ENCODE assay signal across 8 cellular contexts in the genomic region with DNA sequence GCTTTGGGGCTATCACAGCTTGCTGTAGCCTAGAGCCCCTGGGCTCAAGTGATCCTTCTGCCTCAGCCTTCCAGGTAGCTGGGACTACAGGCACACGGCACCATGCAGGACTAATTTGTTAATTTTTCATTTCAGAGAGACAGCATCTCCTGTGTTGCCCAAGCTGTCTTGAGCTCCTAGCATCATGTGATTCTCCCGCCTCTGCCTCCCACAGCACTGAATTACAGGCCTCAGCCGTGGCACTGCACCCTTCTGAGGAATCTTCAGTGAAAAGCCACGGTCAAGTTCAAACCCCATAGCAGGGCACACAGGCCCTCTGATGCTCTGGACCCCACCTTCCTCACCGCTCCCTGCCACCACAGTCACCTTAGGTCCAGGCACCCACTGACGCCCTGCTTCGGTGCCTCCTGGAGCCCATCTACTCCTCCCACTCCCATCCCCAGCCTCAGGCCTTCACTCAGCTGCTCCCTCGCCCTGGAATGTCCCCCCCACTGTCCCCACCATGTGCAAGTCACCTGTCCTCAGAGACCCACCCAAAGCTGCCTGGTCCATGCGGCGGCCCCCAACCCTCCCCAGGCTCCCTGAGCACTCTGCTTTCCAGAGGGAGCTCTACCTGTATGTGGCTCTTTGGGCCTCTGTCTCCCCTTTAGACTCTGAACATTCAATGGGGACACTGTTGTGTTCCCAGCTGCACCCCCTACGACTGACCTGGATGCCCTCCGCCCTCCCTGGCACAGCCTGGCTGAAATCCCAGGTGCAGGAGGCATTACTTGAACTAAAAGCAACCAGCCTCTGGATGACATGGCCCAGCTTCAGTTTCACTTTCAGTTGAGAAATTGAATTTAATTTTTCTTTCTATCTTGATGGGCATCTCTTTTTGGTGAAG. TPM values are rescaled to one million over a fixed set of nuclear protein-coding genes. Genes with fewer than 3 reads are reported as not detected.
DNase-seq lines count a peak whose midpoint lies in the region; ATAC-seq and TF ChIP-seq lines count a peak whose summit lies in the region.

No MANE protein-coding gene starts in this region.

- POLR2A ChIA-PET in activated CD4-positive, alpha-beta memory T cell treated with anti-CD3 and anti-CD28 coated beads for 36 hours (lab: Charles Lee): interaction anchor here (1.4 to 4.3 kb wide), 3 partner anchors 16 to 40 kb away, joined by 4 to 38 read pairs (median 11); partner anchors contain the start of gene APOL1

- peaks cover 4% of the 10 kb centered on the region for H3K9me3 Mint-ChIP-seq in activated CD4-positive, alpha-beta memory T cell treated with anti-CD3 and anti-CD28 coated beads for 36 hours

- TF ChIP-seq CTCF in foreskin fibroblast (IDR thresholded peaks at IDR 0.05; ENCODE audit: low read depth, low read length): no peak

- DNase-seq in NOMO-1 treated with DMSO at 0.1 percent for 48 hours (lab: John Stamatoyannopoulos, UW; ENCODE audit: unreplicated experiment) (peak; percentile 4), NOMO-1 (lab: John Stamatoyannopoulos, UW; ENCODE audit: unreplicated experiment in 2 of 2) (no peak), foreskin fibroblast (peak in 1 of 2 donors; percentile 56), skeletal muscle cell (ENCODE audit: low read depth) (no peak), EL (no peak)
- DNase-seq in activated CD4-positive, alpha-beta memory T cell treated with anti-CD3 and anti-CD28 coated beads for 36 hours: peak; percentile 36

- CTCF ChIA-PET in activated CD4-positive, alpha-beta memory T cell treated with anti-CD3 and anti-CD28 coated beads for 36 hours (lab: Charles Lee): interaction anchor here (0.6 to 5.0 kb wide), 14 partner anchors 11 to 962 kb away, joined by 3 to 42 read pairs (median 6); partner anchors contain the start of genes APOL1 and APOL3

- H3K27me3 Mint-ChIP-seq in activated CD4-positive, alpha-beta memory T cell treated with anti-CD3 and anti-CD28 coated beads for 36 hours: no peaks in the 10 kb centered on the region

- H3K4me3 ChIP-seq in foreskin fibroblast (ENCODE audit: low read depth in 1 of 2, low read length in 2 of 2) (peak overlapping the region; percentile 76 to 79), skeletal muscle cell (ENCODE audit: low read depth, low read length) (peak overlapping the region; percentile 72)

- peaks cover 47% of the 10 kb centered on the region for H3K36me3 Mint-ChIP-seq in activated CD4-positive, alpha-beta memory T cell treated with anti-CD3 and anti-CD28 coated beads for 36 hours

- peak overlapping the region; percentile 99 for H3K27ac Mint-ChIP-seq in activated CD4-positive, alpha-beta memory T cell treated with anti-CD3 and anti-CD28 coated beads for 36 hours

- peaks cover 51% of the 10 kb centered on the region for H3K4me1 Mint-ChIP-seq in activated CD4-positive, alpha-beta memory T cell treated with anti-CD3 and anti-CD28 coated beads for 36 hours (ENCODE audit: low read depth)

- H3K4me3 Mint-ChIP-seq in activated CD4-positive, alpha-beta memory T cell treated with anti-CD3 and anti-CD28 coated beads for 36 hours: peak overlapping the region; percentile 98

- ATAC-seq in GM21529 (IDR thresholded peaks at IDR 0.05; ENCODE audit: unreplicated experiment) (no peak), GM21723 (IDR thresholded peaks at IDR 0.05; ENCODE audit: unreplicated experiment) (no peak)

- intact Hi-C loops in activated CD4-positive, alpha-beta memory T cell treated with anti-CD3 and anti-CD28 coated beads for 36 hours (cut with micrococcal nuclease): loop anchor here (2.0 to 10.0 kb wide), 2 partner anchors 77 to 593 kb away; partner anchors contain the start of genes APOL3 and APOL6

RNA-seq across cellular contexts. Expression of gene APOL2, which starts 1.6 kb away (rescaled TPM):
- 10 to 100 TPM; 76.4 to 82.9 TPM for total RNA-seq in activated CD4-positive, alpha-beta memory T cell treated with anti-CD3 and anti-CD28 coated beads for 36 hours

RNA-seq across cellular contexts. Expression of gene APOL1, which starts 15.2 kb away (rescaled TPM):
- total RNA-seq in activated CD4-positive, alpha-beta memory T cell treated with anti-CD3 and anti-CD28 coated beads for 36 hours: 10 to 100 TPM; 44.7 to 46.3 TPM

RNA-seq across cellular contexts. Expression of gene APOL4, which starts 36.1 kb away (rescaled TPM):
- under 1 TPM; 0.53 to 0.67 TPM for total RNA-seq in activated CD4-positive, alpha-beta memory T cell treated with anti-CD3 and anti-CD28 coated beads for 36 hours

Comparison
In these comparisons a context has a peak if more than half of its experiments do, and no peak if none do; other contexts are left out.
1. DNase-seq: peak in NOMO-1 treated with DMSO at 0.1 percent for 48 hours (single experiment) and activated CD4-positive, alpha-beta memory T cell treated with anti-CD3 and anti-CD28 coated beads for 36 hours (single experiment); none in NOMO-1 (0 of 2), skeletal muscle cell (single experiment) and EL (single experiment).